8 cellular contexts compared by ENCODE assay signal in genomic region chr22:42994917-42995562, GRCh38. TPM values are rescaled to one million over a fixed set of nuclear protein-coding genes. Genes with fewer than 3 reads are reported as not detected.
DNase-seq lines count a peak whose midpoint lies in the region; ATAC-seq and TF ChIP-seq lines count a peak whose summit lies in the region.

No MANE protein-coding gene starts in this region.

- DNase-seq in GF-D8 (lab: John Stamatoyannopoulos, UW) (peak; percentile 90), OCI-M1 (lab: John Stamatoyannopoulos, UW) (peak; percentile 17), epithelial cell of proximal tubule (ENCODE audit: low read depth) (peak; percentile 95), naive B cell (peak; percentile 17), NCI-H2227 treated with DMSO at 0.1 percent for 48 hours (lab: John Stamatoyannopoulos, UW) (no peak)
- no peak for DNase-seq in activated naive CD4-positive, alpha-beta T cell (lab: John Stamatoyannopoulos, UW)

- H3K4me3 ChIP-seq in epithelial cell of proximal tubule (ENCODE audit: low read depth, low read length), result peak overlapping the region; percentile 51

- H3K4me3 Mint-ChIP-seq in naive B cell, result peak overlapping the region in 4 of 8 donors; percentile 20 to 57 (median 32)

- no peak for TF ChIP-seq CTCF in epithelial cell of proximal tubule (conservative IDR thresholded peaks at IDR 0.05; ENCODE audit: low read depth, low read length)

- H3K4me1 Mint-ChIP-seq in naive B cell, result peaks cover 48 to 88% (median 71%) of the 10 kb centered on the region in 3 donors

- peak; percentile 73 to 74 for ATAC-seq in naive B cell (ENCODE audit: low read depth in 2 of 2)
- ATAC-seq in GM21423 (IDR thresholded peaks at IDR 0.05; ENCODE audit: unreplicated experiment), result no peak
- no peak for ATAC-seq in GM21619 (IDR thresholded peaks at IDR 0.05; ENCODE audit: unreplicated experiment)

- no peaks in the 10 kb centered on the region for H3K36me3 Mint-ChIP-seq in naive B cell

- no peaks in the 10 kb centered on the region for H3K27me3 Mint-ChIP-seq in naive B cell

- peak overlapping the region in 3 of 6 donors; percentile 47 to 78 (median 76) for H3K27ac Mint-ChIP-seq in naive B cell

- no peaks in the 10 kb centered on the region for H3K9me3 Mint-ChIP-seq in naive B cell

RNA-seq across cellular contexts. Expression of gene PACSIN2, which starts 19.9 kb away (rescaled TPM):
- 47.5 and 63.0 TPM in 2 replicates for total RNA-seq in epithelial cell of proximal tubule
- 10 to 100 TPM; 30.9 to 43.4 (median 37.3) TPM for polyA plus RNA-seq in naive B cell (ENCODE audit: low read depth in 6 of 6)

Comparison
In these comparisons a context has a peak if more than half of its experiments do, and no peak if none do; other contexts are left out.
1. DNase-seq: peak in GF-D8 (single experiment), OCI-M1 (single experiment), epithelial cell of proximal tubule (single experiment) and naive B cell (single experiment); none in NCI-H2227 treated with DMSO at 0.1 percent for 48 hours (single experiment) and activated naive CD4-positive, alpha-beta T cell (0 of 4).
2. ATAC-seq: peak in naive B cell (2 of 2); none in GM21423 (single experiment) and GM21619 (single experiment).